ENCODE assay signal across 14 cellular contexts in the genomic region with DNA sequence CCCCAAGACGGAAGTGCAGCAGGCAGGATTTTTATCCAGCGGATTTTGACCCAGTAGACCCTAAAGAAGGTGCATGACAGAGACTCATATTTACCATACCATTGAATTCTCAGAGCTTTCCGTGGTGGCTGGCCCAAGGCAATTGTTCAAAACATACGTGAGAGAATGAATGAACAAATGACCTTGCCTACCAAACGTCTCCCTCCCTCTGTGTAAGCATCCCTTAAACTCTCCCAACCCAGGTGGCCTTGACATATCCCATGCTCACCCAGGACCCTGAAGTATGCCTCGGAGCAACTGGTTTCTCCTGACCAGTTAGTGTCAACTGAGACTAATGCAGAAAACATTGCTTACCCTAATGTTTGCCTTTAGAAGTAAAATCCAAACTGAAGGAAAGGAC.
DNase-seq lines count a peak whose midpoint lies in the region; ATAC-seq, FAIRE-seq and TF ChIP-seq lines count a peak whose summit lies in the region.
"Had no signal": no experiment of that assay in that cellular context is flagged by ENCODE, and none has a peak within 500 bp of the region (broad histone marks: within the 10 kb centered on the region; RNA-seq: fewer than 3 reads in every experiment).

No MANE protein-coding gene starts in this region.

- no peak overlapping the region for H2BK15ac ChIP-seq in H9 (ENCODE audit: low read depth, low read length)

- ATAC-seq in gastrocnemius medialis (no peak), HG02588 (IDR thresholded peaks at IDR 0.05; ENCODE audit: unreplicated experiment) (no peak)
- ATAC-seq in stimulated activated naive CD8-positive, alpha-beta T cell treated with anti-CD3 and anti-CD28 coated beads, Interleukin-15, Interleukin-2, amounts not matched to agents 100 U/mL and 50 U/mL, for 24 hours, result no peak

- TF ChIP-seq CTCF in H9 (conservative IDR thresholded peaks at IDR 0.05), result no peak
- no peak for TF ChIP-seq CTCF in VCaP (conservative IDR thresholded peaks at IDR 0.05)
- TF ChIP-seq CTCF in gastrocnemius medialis (IDR thresholded peaks at IDR 0.05 in 4 of 5, conservative IDR thresholded peaks at IDR 0.05 in 1 of 5), result no peak

- peaks cover 78 to 84% of the 10 kb centered on the region in 2 experiments for H3K4me1 Mint-ChIP-seq in H9

- H3K9ac ChIP-seq in H9 (ENCODE audit: extremely low read depth, insufficient read length, low read length), result peak overlapping the region; percentile 24
- H3K9ac ChIP-seq in iPS-15b (ENCODE audit: low read depth, low read length), result no peak overlapping the region

- H3K9me3 ChIP-seq in H9 (ENCODE audit: control insufficient read depth, low read depth, low read length), result no peaks in the 10 kb centered on the region
- H3K9me3 ChIP-seq in iPS-15b (ENCODE audit: control insufficient read depth, insufficient read depth, low read length), result no peaks in the 10 kb centered on the region
- no peaks in the 10 kb centered on the region for H3K9me3 ChIP-seq in gastrocnemius medialis
- H3K9me3 ChIP-seq: neutrophil had no signal

- H4K91ac ChIP-seq in H9 (ENCODE audit: insufficient read length, low read depth, low read length), result no peak overlapping the region

- H2AFZ ChIP-seq in H9 (ENCODE audit: low read length), result no peak overlapping the region

- WGBS in H9 (ENCODE audit: extremely low coverage, insufficient read length, low lambda C conversion rate), result no CpG with 5 or more reads among the region's 6 CpGs

- H3K27me3 ChIP-seq in H9 (ENCODE audit: insufficient read depth, low read length) (no peaks in the 10 kb centered on the region), iPS-15b (ENCODE audit: control insufficient read depth, insufficient read depth, low read length) (no peaks in the 10 kb centered on the region), gastrocnemius medialis (no peaks in the 10 kb centered on the region)

- H3K27me3 Mint-ChIP-seq in H9 (ENCODE audit: low read depth), result no peaks in the 10 kb centered on the region

- no peak overlapping the region for H3K56ac ChIP-seq in H9 (ENCODE audit: insufficient read length, low read depth, low read length)

- no peak overlapping the region for H2BK20ac ChIP-seq in H9 (ENCODE audit: low read depth, low read length, poor library complexity, severe bottlenecking)

- peak overlapping the region; percentile 89 to 99 (median 98) for H3K27ac Mint-ChIP-seq in H9
- H3K27ac Mint-ChIP-seq: activated naive CD4-positive, alpha-beta T cell treated with anti-CD3 and anti-CD28 coated beads, Interleukin-2, amount 10 ng/mL, durations not matched to agents 7 days and 5 days had no signal

- peak overlapping the region; percentile 87 for H3K4me2 ChIP-seq in H9 (ENCODE audit: insufficient read depth, insufficient read length, low read length)

- peaks cover 0 to 8% (median 7%) of the 10 kb centered on the region in 3 experiments; a peak in 3 of 7 replicates for H3K36me3 Mint-ChIP-seq in H9 (ENCODE audit: insufficient read depth in 1 of 3, low read depth in 3 of 3)
- H3K36me3 Mint-ChIP-seq: activated naive CD4-positive, alpha-beta T cell treated with anti-CD3 and anti-CD28 coated beads, Interleukin-2, amount 10 ng/mL, durations not matched to agents 7 days and 5 days had no signal

- TF ChIP-seq POLR2A in gastrocnemius medialis (IDR thresholded peaks at IDR 0.05), result no peak

- DNase-seq in H9, result no peak
- no peak for DNase-seq in gastrocnemius medialis
- DNase-seq in cerebellum (ENCODE audit: low spot score), result no peak
- no peak for DNase-seq in stimulated activated naive CD8-positive, alpha-beta T cell treated with anti-CD3 and anti-CD28 coated beads, Interleukin-15, Interleukin-2, amounts not matched to agents 100 U/mL and 50 U/mL, for 24 hours
- DNase-seq in urothelium cell line (ENCODE audit: low spot score), result no peak
- DNase-seq: activated CD4-positive, alpha-beta T cell treated with anti-CD3 and anti-CD28 coated beads, Interleukin-2, amount 50 U/mL, for 1 hour; activated naive CD4-positive, alpha-beta T cell treated with anti-CD3 and anti-CD28 coated beads, Interleukin-2, amount 10 ng/mL, durations not matched to agents 7 days and 5 days; effector CD8-positive, alpha-beta T cell; Right ventricle myocardium superior; stimulated activated CD4-positive, alpha-beta T cell treated with anti-CD3 and anti-CD28 coated beads, Interleukin-4, amount 100 ng/mL, for 1 hour had no signal

- no peaks in the 10 kb centered on the region for H4K20me1 ChIP-seq in H9 (ENCODE audit: control insufficient read depth, insufficient read depth, insufficient read length)

- no peak overlapping the region for H4K8ac ChIP-seq in H9 (replicated peaks; ENCODE audit: insufficient read length, low read depth, low read length)

- no peaks in the 10 kb centered on the region for H3K79me1 ChIP-seq in H9 (ENCODE audit: insufficient read depth, low read depth, low read length, poor library complexity, severe bottlenecking)

- no peak overlapping the region; the same call in 1 of the 2 replicates for H3K4ac ChIP-seq in H9 (ENCODE audit: low read depth, low read length)

- no peak overlapping the region for H3T11ph ChIP-seq in H9 (ENCODE audit: low read length)

- no peak overlapping the region for H4K5ac ChIP-seq in H9 (ENCODE audit: insufficient read length, low read depth, low read length)

- FAIRE-seq in urothelium cell line (lab: Jason Lieb, UNC), result no peak

- peak overlapping the region; percentile 73 to 82 for H3K4me3 Mint-ChIP-seq in H9
- H3K4me3 Mint-ChIP-seq: activated naive CD4-positive, alpha-beta T cell treated with anti-CD3 and anti-CD28 coated beads, Interleukin-2, amount 10 ng/mL, durations not matched to agents 7 days and 5 days had no signal

- no peak overlapping the region for H3K18ac ChIP-seq in H9 (ENCODE audit: insufficient read length, low read depth, low read length)

- H2AK5ac ChIP-seq in H9 (ENCODE audit: insufficient read length, low read length), result no peak overlapping the region

- intact Hi-C loops in gastrocnemius medialis (cut with DNase I; ENCODE audit: low total_unique reads), result no loop called here

- H3K4me3 ChIP-seq in iPS-15b (ENCODE audit: low read depth, low read length), result peak overlapping the region; percentile 23
- H3K4me3 ChIP-seq in gastrocnemius medialis, result no peak overlapping the region

- H3K4me1 ChIP-seq in H9 (ENCODE audit: insufficient read depth, low read length) (peaks cover 20% of the 10 kb centered on the region), iPS-15b (ENCODE audit: control insufficient read depth, insufficient read depth, low read length) (peaks cover 58% of the 10 kb centered on the region), gastrocnemius medialis (peaks cover 79 to 91% of the 10 kb centered on the region in 2 donors)

- H3K23ac ChIP-seq in H9 (ENCODE audit: insufficient read length, low read depth, low read length), result no peak overlapping the region

- H2BK12ac ChIP-seq in H9 (ENCODE audit: insufficient read length, low read depth, low read length), result no peak overlapping the region

- no peak overlapping the region for H2BK120ac ChIP-seq in H9 (ENCODE audit: low read depth, low read length, poor library complexity, severe bottlenecking)

- no peak overlapping the region for H2BK5ac ChIP-seq in H9 (ENCODE audit: insufficient read length, low read length)

- H3K9me3 Mint-ChIP-seq in H9, result no peaks in the 10 kb centered on the region; a peak in 1 of 5 replicates
- H3K9me3 Mint-ChIP-seq: activated naive CD4-positive, alpha-beta T cell treated with anti-CD3 and anti-CD28 coated beads, Interleukin-2, amount 10 ng/mL, durations not matched to agents 7 days and 5 days had no signal

- H3K27ac ChIP-seq in H9 (ENCODE audit: insufficient read length, low read depth, low read length) (peak overlapping the region; percentile 83), VCaP (peak overlapping the region; percentile 83), gastrocnemius medialis (peak overlapping the region; percentile 4 to 79 (median 62))
- H3K27ac ChIP-seq: neutrophil had no signal

- in situ Hi-C loops in gastrocnemius medialis (cut with MboI; ENCODE audit: low sequenced_read_pairs in 4 of 4), result no loop called here

- H3K36me3 ChIP-seq in iPS-15b (ENCODE audit: control insufficient read depth, insufficient read depth, low read length), result no peaks in the 10 kb centered on the region
- no peaks in the 10 kb centered on the region for H3K36me3 ChIP-seq in gastrocnemius medialis
- H3K36me3 ChIP-seq: neutrophil had no signal

- peaks cover 3% of the 10 kb centered on the region; the same call in 1 of the 2 replicates for H3K79me2 ChIP-seq in H9 (ENCODE audit: insufficient read depth, low read length)

- H3K14ac ChIP-seq in H9 (ENCODE audit: insufficient read depth, low read length), result no peak overlapping the region

- peaks cover 7% of the 10 kb centered on the region for H3K23me2 ChIP-seq in H9 (ENCODE audit: insufficient read length, low read depth, low read length, poor library complexity, severe bottlenecking)
